9 cellular contexts compared by ENCODE assay signal in genomic region chr18:23689616-23690504, GRCh38. TPM values are rescaled to one million over a fixed set of nuclear protein-coding genes. Genes with fewer than 3 reads are reported as not detected.
DNase-seq lines count a peak whose midpoint lies in the region; ATAC-seq and TF ChIP-seq lines count a peak whose summit lies in the region.
"Had no signal": no experiment of that assay in that cellular context is flagged by ENCODE, and none has a peak within 500 bp of the region (broad histone marks: within the 10 kb centered on the region; RNA-seq: fewer than 3 reads in every experiment).

No MANE protein-coding gene starts in this region.

- H3K27me3 Mint-ChIP-seq in endodermal cell (ENCODE audit: insufficient read depth): peaks cover 40% of the 10 kb centered on the region
- H3K27me3 Mint-ChIP-seq in naive thymus-derived CD4-positive, alpha-beta T cell: peaks cover 33 to 66% (median 39%) of the 10 kb centered on the region in 5 donors

- H3K36me3 ChIP-seq in endodermal cell (ENCODE audit: control insufficient read depth, insufficient read depth, low read length): no peaks in the 10 kb centered on the region
- no peaks in the 10 kb centered on the region for H3K36me3 ChIP-seq in naive thymus-derived CD4-positive, alpha-beta T cell (ENCODE audit: control insufficient read depth in 2 of 3, insufficient read depth in 3 of 3, low read length in 3 of 3)

- TF ChIP-seq CTCF in endodermal cell (conservative IDR thresholded peaks at IDR 0.05): no peak

- no peak overlapping the region for H3K27ac ChIP-seq in endodermal cell (ENCODE audit: low read depth, low read length)
- no peak overlapping the region for H3K27ac ChIP-seq in naive thymus-derived CD4-positive, alpha-beta T cell (ENCODE audit: low read depth, low read length)

- H3K4me3 Mint-ChIP-seq in endodermal cell: peak overlapping the region; percentile 50
- peak overlapping the region; percentile 36 to 81 (median 63) for H3K4me3 Mint-ChIP-seq in naive thymus-derived CD4-positive, alpha-beta T cell

- intact Hi-C loops in naive thymus-derived CD4-positive, alpha-beta T cell (cut with micrococcal nuclease): loop anchor here (1.0 to 5.0 kb wide), 2 partner anchors 68 kb away; no protein-coding TSS in a partner anchor

- H3K4me1 Mint-ChIP-seq in endodermal cell: peaks cover 14% of the 10 kb centered on the region
- H3K4me1 Mint-ChIP-seq in naive thymus-derived CD4-positive, alpha-beta T cell: peaks cover 5 to 14% (median 8%) of the 10 kb centered on the region in 7 donors

- H3K36me3 Mint-ChIP-seq in endodermal cell (ENCODE audit: low read depth): no peaks in the 10 kb centered on the region
- H3K36me3 Mint-ChIP-seq in naive thymus-derived CD4-positive, alpha-beta T cell: no peaks in the 10 kb centered on the region

- no peaks in the 10 kb centered on the region for H3K9me3 ChIP-seq in endodermal cell (ENCODE audit: control insufficient read depth, low read length)
- no peaks in the 10 kb centered on the region for H3K9me3 ChIP-seq in naive thymus-derived CD4-positive, alpha-beta T cell (ENCODE audit: control insufficient read depth in 2 of 3, low read length in 3 of 3)

- no peak overlapping the region for H3K27ac Mint-ChIP-seq in endodermal cell
- H3K27ac Mint-ChIP-seq in naive thymus-derived CD4-positive, alpha-beta T cell: no peak overlapping the region
- H3K27ac Mint-ChIP-seq: T-helper 1 cell treated with Interleukin-12 subunit alpha and Interleukin-12 subunit beta and Interleukin-4 antibody, amounts not matched to agents 30 μg/mL and 1 μg/mL, for 36 hours had no signal

- H3K9me3 Mint-ChIP-seq in endodermal cell: no peaks in the 10 kb centered on the region
- H3K9me3 Mint-ChIP-seq in naive thymus-derived CD4-positive, alpha-beta T cell: no peaks in the 10 kb centered on the region
- H3K9me3 Mint-ChIP-seq: T-helper 1 cell treated with Interleukin-12 subunit alpha and Interleukin-12 subunit beta and Interleukin-4 antibody, amounts not matched to agents 30 μg/mL and 1 μg/mL, for 36 hours had no signal

- no peaks in the 10 kb centered on the region for H3K4me1 ChIP-seq in endodermal cell (ENCODE audit: control insufficient read depth, insufficient read depth, low read length)
- peaks cover 9 to 18% of the 10 kb centered on the region in 2 donors for H3K4me1 ChIP-seq in naive thymus-derived CD4-positive, alpha-beta T cell (ENCODE audit: control insufficient read depth in 2 of 2, insufficient read depth in 2 of 2, low read length in 2 of 2)

- CTCF ChIA-PET in naive thymus-derived CD4-positive, alpha-beta T cell (lab: Charles Lee): no interaction called here

- WGBS in endodermal cell (ENCODE audit: insufficient coverage in 1 of 2, insufficient read length in 1 of 2), 2 experiments: 0 to 4% methylated on average over 6 to 85 of the region's 85 CpGs

- peak overlapping the region; percentile 72 for H3K4me3 ChIP-seq in endodermal cell (ENCODE audit: low read length)
- H3K4me3 ChIP-seq in naive thymus-derived CD4-positive, alpha-beta T cell (ENCODE audit: low read length): peak overlapping the region; percentile 45

- peaks cover 48% of the 10 kb centered on the region for H3K27me3 ChIP-seq in endodermal cell (ENCODE audit: control insufficient read depth, insufficient read depth, low read length, poor library complexity, severe bottlenecking)
- H3K27me3 ChIP-seq in naive thymus-derived CD4-positive, alpha-beta T cell (ENCODE audit: control insufficient read depth in 2 of 2, insufficient read depth in 2 of 2, low read length in 2 of 2): peaks cover 10 to 11% of the 10 kb centered on the region in 2 donors

- DNase-seq in DMS53 (lab: John Stamatoyannopoulos, UW) (peak; percentile 64), DMS53 treated with DMSO at 0.1 percent for 48 hours (lab: John Stamatoyannopoulos, UW; ENCODE audit: unreplicated experiment) (no peak), SW480 (ENCODE audit: low spot score) (peak; percentile 39), endodermal cell (peak; percentile 81)
- peak in 4 of 9 donors; percentile 8 to 24 (median 12) for DNase-seq in naive thymus-derived CD4-positive, alpha-beta T cell

- no peak overlapping the region for H3K9ac ChIP-seq in endodermal cell (ENCODE audit: extremely low read depth, low read length, poor library complexity, severe bottlenecking)

- POLR2A ChIA-PET in naive thymus-derived CD4-positive, alpha-beta T cell (lab: Charles Lee): interaction anchor here (0.6 kb wide), 2 partner anchors 9 to 105 kb away, joined by 3 read pairs; no protein-coding TSS in a partner anchor

- ATAC-seq in naive thymus-derived CD4-positive, alpha-beta T cell: peak; percentile 53
- no peak for ATAC-seq in HG03460 (IDR thresholded peaks at IDR 0.05; ENCODE audit: unreplicated experiment)
- no peak for ATAC-seq in GM21447 (IDR thresholded peaks at IDR 0.05; ENCODE audit: unreplicated experiment)
- ATAC-seq in GM19351 (IDR thresholded peaks at IDR 0.05; ENCODE audit: unreplicated experiment): no peak

RNA-seq across cellular contexts. Expression of gene LAMA3, which starts 0.6 kb away (rescaled TPM):
- total RNA-seq in endodermal cell: 1 to 10 TPM in 1 of 2 donors, under 1 TPM in 1; 0.58 to 1.3 TPM
- 0.28 TPM for polyA plus RNA-seq in endodermal cell (2013, experiment 1 of 2)
- polyA plus RNA-seq in endodermal cell (2013, experiment 2 of 2): 0.33 TPM
- under 1 TPM in 1 of 5 experiments, not detected in 4; 0.22 TPM for total RNA-seq in naive thymus-derived CD4-positive, alpha-beta T cell
- not detected for polyA plus RNA-seq in naive thymus-derived CD4-positive, alpha-beta T cell

RNA-seq across cellular contexts. Expression of gene ANKRD29, which starts 27.1 kb away (rescaled TPM):
- total RNA-seq in endodermal cell: under 1 TPM; 0.44 to 0.73 TPM
- polyA plus RNA-seq in endodermal cell (2013, experiment 1 of 2): 1.2 TPM
- 2.2 TPM for polyA plus RNA-seq in endodermal cell (2013, experiment 2 of 2)
- under 1 TPM in 3 of 5 experiments, not detected in 2; 0.11 to 0.24 (median 0.17) TPM for total RNA-seq in naive thymus-derived CD4-positive, alpha-beta T cell
- under 1 TPM; 0.18 to 0.58 TPM for polyA plus RNA-seq in naive thymus-derived CD4-positive, alpha-beta T cell
